Comparison of ENCODE assay signal across 8 cellular contexts in genomic region chr14:96225745-96226151, GRCh38. TPM values are rescaled to one million over a fixed set of nuclear protein-coding genes. Genes with fewer than 3 reads are reported as not detected.
DNase-seq lines count a peak whose midpoint lies in the region; ATAC-seq and TF ChIP-seq lines count a peak whose summit lies in the region.
"Had no signal": no experiment of that assay in that cellular context is flagged by ENCODE, and none has a peak within 500 bp of the region (broad histone marks: within the 10 kb centered on the region; RNA-seq: fewer than 3 reads in every experiment).

No MANE protein-coding gene starts in this region.

- no peaks in the 10 kb centered on the region for H4K20me1 ChIP-seq in hepatocyte (ENCODE audit: insufficient read depth, poor library complexity, severe bottlenecking)

- TF ChIP-seq EP300 in tibial nerve (IDR thresholded peaks at IDR 0.05) = peak in 1 of 2 donors; percentile 47

- H3K36me3 ChIP-seq in hepatocyte (replicated peaks; ENCODE audit: insufficient read depth, low read depth) (no peaks in the 10 kb centered on the region), tibial nerve (peaks cover 0 to 11% (median 0%) of the 10 kb centered on the region in 3 donors)

- WGBS in hepatocyte (ENCODE audit: low lambda C conversion rate, missing lambda C conversion rate) = 27% methylated on average over 5 of the region's 5 CpGs
- 14 to 26% methylated on average over 5 of the region's 5 CpGs for WGBS in tibial nerve, 2 donors

- TF ChIP-seq POLR2A in tibial nerve (IDR thresholded peaks at IDR 0.05) = no peak

- no peaks in the 10 kb centered on the region for H3K9me2 ChIP-seq in hepatocyte (replicated peaks; ENCODE audit: insufficient read depth)

- H2AFZ ChIP-seq in hepatocyte = no peak overlapping the region

- TF ChIP-seq CTCF in WI38 (IDR thresholded peaks at IDR 0.05; ENCODE audit: low read depth, low read length) (peak; percentile 52; the same call in 1 of the 2 replicates), hepatocyte (IDR thresholded peaks at IDR 0.05; ENCODE audit: poor library complexity) (peak; percentile 32), tibial nerve (IDR thresholded peaks at IDR 0.05) (peak in 2 of 5 experiments; percentile 19 to 28)

- H3K4me1 ChIP-seq in hepatocyte (ENCODE audit: insufficient read depth) (no peaks in the 10 kb centered on the region), tibial nerve (peaks cover 0 to 43% (median 5%) of the 10 kb centered on the region in 4 donors)

- H3K9me3 ChIP-seq in hepatocyte (ENCODE audit: low read depth) = no peaks in the 10 kb centered on the region
- H3K9me3 ChIP-seq in tibial nerve = peaks cover 0 to 17% (median 0%) of the 10 kb centered on the region in 4 donors

- H3K79me2 ChIP-seq in hepatocyte = no peaks in the 10 kb centered on the region

- H3K27ac ChIP-seq in hepatocyte (peak overlapping the region; percentile 43), tibial nerve (peak overlapping the region; percentile 20 to 76 (median 68))

- DNase-seq in HCEC 1CT (peak; percentile 57), hepatocyte (ENCODE audit: low spot score) (peak; percentile 61), tibial nerve (ENCODE audit: low spot score in 2 of 2) (no peak), inferior parietal cortex (ENCODE audit: extremely low spot score) (no peak)
- DNase-seq in activated CD4-positive, CD25-positive, alpha-beta regulatory T cell (lab: John Stamatoyannopoulos, UW) = no peak
- DNase-seq: KG1 had no signal

- no peaks in the 10 kb centered on the region for H3K27me3 ChIP-seq in hepatocyte
- no peaks in the 10 kb centered on the region for H3K27me3 ChIP-seq in tibial nerve

- ATAC-seq in GM18909 (IDR thresholded peaks at IDR 0.05; ENCODE audit: poor library complexity, unreplicated experiment) = no peak

- H3K4me2 ChIP-seq in hepatocyte = no peak overlapping the region

- H3K4me3 ChIP-seq in WI38 (ENCODE audit: low read depth, low read length) (no peak overlapping the region), hepatocyte (no peak overlapping the region), tibial nerve (no peak overlapping the region)

RNA-seq across cellular contexts. Expression of gene BDKRB2, which starts 21.1 kb away (rescaled TPM):
- total RNA-seq in hepatocyte (4.7 and 5.9 TPM in 2 replicates), tibial nerve (10 to 100 TPM; 10.5 to 26.8 (median 18.4) TPM)
- 4.4 and 5.2 TPM in 2 replicates for polyA plus RNA-seq in hepatocyte

RNA-seq across cellular contexts. Expression of gene BDKRB1, which starts 30.3 kb away (rescaled TPM):
- 11.9 and 15.3 TPM in 2 replicates for total RNA-seq in hepatocyte
- 33.0 and 48.6 TPM in 2 replicates for polyA plus RNA-seq in hepatocyte
- 1 to 10 TPM in 2 of 4 donors, under 1 TPM in 1, not detected in 1; 0.63 to 2.4 (median 2.2) TPM for total RNA-seq in tibial nerve

Comparison
In these comparisons a context has a peak if more than half of its experiments do, and no peak if none do; other contexts are left out.
1. DNase-seq: peak in HCEC 1CT (single experiment) and hepatocyte (single experiment); none in tibial nerve (0 of 2), activated CD4-positive, CD25-positive, alpha-beta regulatory T cell (0 of 4) and inferior parietal cortex (single experiment).